Comparison of ENCODE assay signal across 2 cellular contexts in genomic region chr18:1002653-1003178, GRCh38.
TF ChIP-seq lines count a peak whose summit lies in the region.

No MANE protein-coding gene starts in this region.

TF ChIP-seq in endothelial cell of umbilical vein, 7 proteins besides CTCF, POLR2A, EP300 and RAD21 (continued from another document):
- TF ChIP-seq POLR2AphosphoS5 (IDR thresholded peaks at IDR 0.05; ENCODE audit: insufficient read depth, low read depth, low read length) = no peak
- TF ChIP-seq FOS (IDR thresholded peaks at IDR 0.05; ENCODE audit: borderline replicate concordance, insufficient read depth, low read length) = peak; percentile 89
- TF ChIP-seq MAX (IDR thresholded peaks at IDR 0.05; ENCODE audit: insufficient read depth, insufficient read length) = no peak
- peak; percentile 92 for TF ChIP-seq GATA2 (IDR thresholded peaks at IDR 0.05; ENCODE audit: insufficient read depth, insufficient read length, low read depth, low read length)
- no peak for TF ChIP-seq EZH2 (IDR thresholded peaks at IDR 0.05; ENCODE audit: borderline replicate concordance, low read depth, low read length, severe bottlenecking)

TF ChIP-seq in GM23338, 12 proteins besides CTCF, POLR2A, EP300 and RAD21:
- TF ChIP-seq ZNF462 (CRISPR knock-in tag; IDR thresholded peaks at IDR 0.05) = no peak
- TF ChIP-seq EZH2phosphoT487 (IDR thresholded peaks at IDR 0.05; ENCODE audit: unreplicated experiment) = no peak
- no peak for TF ChIP-seq ETS1 (IDR thresholded peaks at IDR 0.05)
- no peak for TF ChIP-seq JUNB (IDR thresholded peaks at IDR 0.05; ENCODE audit: unreplicated experiment)
- no peak for TF ChIP-seq EZH2 (IDR thresholded peaks at IDR 0.05; ENCODE audit: low read depth, unreplicated experiment)
- no peak for TF ChIP-seq ZNF331 (CRISPR knock-in tag; IDR thresholded peaks at IDR 0.05; ENCODE audit: low read depth)
- TF ChIP-seq STAT1 (IDR thresholded peaks at IDR 0.05; ENCODE audit: unreplicated experiment) = no peak
- no peak for TF ChIP-seq ZNF114 (CRISPR knock-in tag; IDR thresholded peaks at IDR 0.05)
- no peak for TF ChIP-seq NANOG (IDR thresholded peaks at IDR 0.05; ENCODE audit: borderline replicate concordance)
- TF ChIP-seq POLR2AphosphoS5 (IDR thresholded peaks at IDR 0.05; ENCODE audit: low read depth) = no peak
- TF ChIP-seq CREB1 (CRISPR knock-in tag; IDR thresholded peaks at IDR 0.05; ENCODE audit: low read depth) = no peak
- TF ChIP-seq REST (IDR thresholded peaks at IDR 0.05; ENCODE audit: unreplicated experiment) = no peak
